ENCODE assay signal across 15 cellular contexts in genomic region chr18:72742002-72742401, GRCh38.
"Had no signal": no experiment of that assay in that cellular context is flagged by ENCODE, and none has a peak within 500 bp of the region (broad histone marks: within the 10 kb centered on the region; RNA-seq: fewer than 3 reads in every experiment).

No MANE protein-coding gene starts in this region.

- H3K9me3 ChIP-seq: ascending aorta, colonic mucosa, pancreas, thyroid gland had no signal

- H3K9ac ChIP-seq: neural progenitor cell had no signal

- H3K27me3 ChIP-seq: ascending aorta, colonic mucosa, neural progenitor cell, thyroid gland had no signal

- H3K4me3 ChIP-seq: ascending aorta, colonic mucosa, neural progenitor cell, pancreas, skin epidermis, thyroid gland had no signal

- H3K4me2 ChIP-seq: neural progenitor cell had no signal

- ATAC-seq: left colon, pancreas had no signal

- H2AFZ ChIP-seq: neural progenitor cell had no signal

- H3K36me3 ChIP-seq: ascending aorta, colonic mucosa, neural progenitor cell, pancreas, thyroid gland had no signal

- DNase-seq: activated CD4-positive, alpha-beta memory T cell treated with anti-CD3 and anti-CD28 coated beads, Interleukin-2, amount 10 ng/mL, durations not matched to agents 7 days and 5 days; activated CD4-positive, alpha-beta T cell treated with anti-CD3 and anti-CD28 coated beads for 1 hour; activated CD8-positive, alpha-beta memory T cell treated with anti-CD3 and anti-CD28 coated beads, Interleukin-2, amount 50 U/mL, for 48 hours; activated naive CD8-positive, alpha-beta T cell treated with anti-CD3 and anti-CD28 coated beads, Interleukin-2, amount 10 ng/mL, durations not matched to agents 7 days and 5 days; caudate nucleus; colonic mucosa; effector CD4-positive, alpha-beta T cell; left colon; pancreas; SW 1271; T-helper 9 cell; thyroid gland had no signal

- H3K27ac ChIP-seq: ascending aorta, colonic mucosa, neural progenitor cell, pancreas, skin epidermis, thyroid gland had no signal

- H3K4me1 ChIP-seq: ascending aorta, colonic mucosa, neural progenitor cell, pancreas, thyroid gland had no signal
